Comparison of ENCODE assay signal across 8 cellular contexts in genomic region chr9:121699271-121700164, GRCh38. TPM values are rescaled to one million over a fixed set of nuclear protein-coding genes. Genes with fewer than 3 reads are reported as not detected.
A peak's percentile ranks its signal among the peaks of the same experiment; 100 is the strongest.
DNase-seq lines count a peak whose midpoint lies in the region; ATAC-seq and TF ChIP-seq lines count a peak whose summit lies in the region.

No MANE protein-coding gene starts in this region.

- no peak for TF ChIP-seq POLR2A in sigmoid colon (IDR thresholded peaks at IDR 0.05)

- peak overlapping the region; percentile 62 to 74 (median 67) for H3K27ac ChIP-seq in sigmoid colon

- H3K27me3 ChIP-seq in sigmoid colon: no peaks in the 10 kb centered on the region

- no peak for TF ChIP-seq EP300 in sigmoid colon (IDR thresholded peaks at IDR 0.05)

- DNase-seq in GDM1 (lab: John Stamatoyannopoulos, UW) (peak; percentile 68), NCI-H510A (lab: John Stamatoyannopoulos, UW) (peak; percentile 50), left cardiac atrium (peak; percentile 77), sigmoid colon (peak; percentile 84), NCI-H187 (lab: John Stamatoyannopoulos, UW) (no peak)
- DNase-seq in activated gamma-delta T cell treated with anti-CD3 and anti-CD28 coated beads, Interleukin-2, amount 50 U/mL, for 16 hours (ENCODE audit: low read depth): peak; percentile 33

- intact Hi-C loops in left cardiac atrium (cut with DNase I) (loop anchor here (10.0 kb wide), 1 partner anchor 165 kb away; no protein-coding TSS in a partner anchor), sigmoid colon (cut with DNase I) (loop anchor here (5.0 to 10.0 kb wide), 3 partner anchors 43 to 195 kb away; no protein-coding TSS in a partner anchor)

- no peaks in the 10 kb centered on the region for H3K36me3 ChIP-seq in sigmoid colon

- peak overlapping the region; percentile 35 to 57 (median 54) for H3K4me3 ChIP-seq in sigmoid colon

- 6 to 14% methylated on average over 77 of the region's 77 CpGs for WGBS in sigmoid colon, 2 donors

- TF ChIP-seq CTCF in sigmoid colon (IDR thresholded peaks at IDR 0.05): no peak

- no peaks in the 10 kb centered on the region for H3K9me3 ChIP-seq in sigmoid colon

- H3K4me1 ChIP-seq in sigmoid colon: peaks cover 0 to 37% (median 35%) of the 10 kb centered on the region in 4 donors

- peak; percentile 55 for ATAC-seq in GM21717 (IDR thresholded peaks at IDR 0.05; ENCODE audit: unreplicated experiment)
- ATAC-seq in left cardiac atrium: peak; percentile 51 to 60
- no peak for ATAC-seq in HG02763 (IDR thresholded peaks at IDR 0.05; ENCODE audit: unreplicated experiment)

RNA-seq across cellular contexts. Expression of gene DAB2IP, which starts 48.1 kb away (rescaled TPM):
- total RNA-seq in left cardiac atrium (10 to 100 TPM; 41.6 to 58.3 TPM), sigmoid colon (10 to 100 TPM; 20.1 to 50.7 (median 39.9) TPM)
- 10 to 100 TPM; 25.8 to 52.4 (median 34.7) TPM for polyA plus RNA-seq in sigmoid colon

Comparison
In these comparisons a context has a peak if more than half of its experiments do, and no peak if none do; other contexts are left out.
1. DNase-seq: peak in GDM1 (single experiment), NCI-H510A (single experiment), activated gamma-delta T cell treated with anti-CD3 and anti-CD28 coated beads, Interleukin-2, amount 50 U/mL, for 16 hours (single experiment), left cardiac atrium (single experiment) and sigmoid colon (single experiment); none in NCI-H187 (0 of 2).